ENCODE assay signal across 1 cellular context in genomic region chr5:15695171-15695676, GRCh38.
TF ChIP-seq lines count a peak whose summit lies in the region.

No MANE protein-coding gene starts in this region.

TF ChIP-seq in SK-N-SH, 30 proteins besides CTCF, POLR2A, EP300 and RAD21 (continued from another document):
- TF ChIP-seq USF1 (IDR thresholded peaks at IDR 0.05; ENCODE audit: borderline replicate concordance, low read depth) = no peak
